8 cellular contexts compared by ENCODE assay signal in the genomic region with DNA sequence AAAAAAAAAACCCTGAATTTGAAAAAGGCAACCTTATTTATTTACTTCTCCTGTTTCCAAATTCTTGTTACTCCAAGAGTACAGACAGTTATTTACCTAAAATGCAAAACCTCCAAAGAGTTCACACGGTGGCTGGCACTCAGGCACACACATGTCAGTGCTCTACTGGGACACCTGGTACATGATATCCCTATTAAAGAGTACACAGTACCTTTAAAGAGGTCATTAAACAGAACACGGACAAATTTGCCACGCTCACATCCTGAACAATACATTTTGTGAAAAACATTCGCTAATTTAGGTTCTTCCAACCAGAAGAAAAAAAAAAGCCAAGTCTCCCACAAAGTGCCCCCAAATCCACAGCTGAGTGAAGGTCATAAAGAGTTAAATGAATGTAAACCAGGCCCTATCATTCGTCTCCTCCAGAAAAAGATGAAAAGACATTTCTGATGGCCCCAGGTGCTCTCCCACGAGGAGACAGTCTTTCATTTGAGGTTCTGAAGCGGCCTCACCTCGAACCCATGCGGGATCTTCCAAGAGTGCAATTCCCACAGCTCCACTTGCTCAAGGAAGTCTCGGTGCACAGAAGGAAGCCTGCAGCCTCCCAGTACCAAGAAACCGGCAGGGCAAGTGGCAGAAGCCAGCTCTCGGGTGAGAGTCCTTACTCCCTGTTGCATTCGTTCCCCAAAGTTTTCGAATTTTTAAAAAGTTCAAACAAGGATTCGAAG. TPM values are rescaled to one million over a fixed set of nuclear protein-coding genes. Genes with fewer than 3 reads are reported as not detected.
A peak's percentile ranks its signal among the peaks of the same experiment; 100 is the strongest.
DNase-seq lines count a peak whose midpoint lies in the region; ATAC-seq and TF ChIP-seq lines count a peak whose summit lies in the region.

No MANE protein-coding gene starts in this region.

- no peaks in the 10 kb centered on the region for H3K9me3 Mint-ChIP-seq in memory B cell

- H3K4me3 Mint-ChIP-seq in memory B cell = peak overlapping the region; percentile 83

- ATAC-seq in memory B cell (ENCODE audit: low read depth) = no peak
- no peak for ATAC-seq in aorta (ENCODE audit: low FRiP score)
- ATAC-seq in GM18867 (IDR thresholded peaks at IDR 0.05; ENCODE audit: unreplicated experiment) = no peak
- no peak for ATAC-seq in GM19324 (IDR thresholded peaks at IDR 0.05; ENCODE audit: low FRiP score, unreplicated experiment)

- intact Hi-C loops in OCI-LY7 (cut with micrococcal nuclease; ENCODE audit: unreplicated experiment) (no loop called here), aorta (cut with DNase I) (no loop called here)

- H3K27me3 Mint-ChIP-seq in memory B cell = no peaks in the 10 kb centered on the region

- H3K4me1 Mint-ChIP-seq in memory B cell = peaks cover 16% of the 10 kb centered on the region

- H3K36me3 ChIP-seq in OCI-LY7 (ENCODE audit: insufficient read depth, low read length) (peaks cover 13% of the 10 kb centered on the region), aorta (ENCODE audit: control insufficient read depth in 1 of 2, insufficient read depth in 2 of 2, low read length in 1 of 2) (no peaks in the 10 kb centered on the region)

- H3K36me3 Mint-ChIP-seq in memory B cell = peaks cover 2% of the 10 kb centered on the region

- no peaks in the 10 kb centered on the region for H3K9me2 ChIP-seq in OCI-LY7 (ENCODE audit: insufficient read depth, low read length)

- DNase-seq in activated CD4-positive, alpha-beta T cell treated with anti-CD3 and anti-CD28 coated beads for 48 hours = peak; percentile 17
- DNase-seq in activated CD4-positive, alpha-beta T cell treated with anti-CD3 and anti-CD28 coated beads, Interleukin-2, amount 50 U/mL, for 1 hour = no peak
- DNase-seq in OCI-LY7 (ENCODE audit: low spot score) (peak; percentile 47), cerebellar cortex (ENCODE audit: low spot score) (peak; percentile 37), memory B cell (ENCODE audit: low spot score in 2 of 2) (no peak), aorta (peak in 1 of 2 donors; percentile 58)

- H3K79me2 ChIP-seq in OCI-LY7 (ENCODE audit: insufficient read depth, low read depth, low read length) = peaks cover 51% of the 10 kb centered on the region

- 8% methylated on average over 15 of the region's 15 CpGs for WGBS in aorta, 2 donors

- peak overlapping the region; percentile 97 for H3K4me2 ChIP-seq in OCI-LY7 (ENCODE audit: low read length)

- H3K27ac ChIP-seq in OCI-LY7 (ENCODE audit: low read depth, low read length, poor library complexity, severe bottlenecking) = peak overlapping the region; percentile 17
- peak overlapping the region; percentile 91 to 98 for H3K27ac ChIP-seq in aorta (ENCODE audit: low read depth in 1 of 2, low read length in 2 of 2)

- BruUV-seq in OCI-LY7 (replicated peaks; lab: Mats Ljungman, UMichigan) = no TSS peak

- POLR2A ChIA-PET in OCI-LY7 (lab: Charles Lee) = interaction anchor here (0.8 to 5.5 kb wide), 7 partner anchors 8 to 112 kb away, joined by 3 to 48 read pairs (median 5); a partner anchor contains a TSS

- peaks cover 0 to 1% of the 10 kb centered on the region in 2 donors for H3K27me3 ChIP-seq in aorta (ENCODE audit: control insufficient read depth in 1 of 2, insufficient read depth in 2 of 2, low read length in 1 of 2)

- H3K4me1 ChIP-seq in OCI-LY7 (ENCODE audit: insufficient read depth, low read length, poor library complexity, severe bottlenecking) (peaks cover 63% of the 10 kb centered on the region), aorta (ENCODE audit: control insufficient read depth in 1 of 2, insufficient read depth in 2 of 2, low read length in 2 of 2) (no peaks in the 10 kb centered on the region)

- no peak for TF ChIP-seq CTCF in OCI-LY7 (conservative IDR thresholded peaks at IDR 0.05; ENCODE audit: low read length)

- no peaks in the 10 kb centered on the region for H3K9me3 ChIP-seq in OCI-LY7 (ENCODE audit: low read length)
- H3K9me3 ChIP-seq in aorta (ENCODE audit: control insufficient read depth, low read length) = no peaks in the 10 kb centered on the region

- no peak overlapping the region for H2AFZ ChIP-seq in OCI-LY7 (ENCODE audit: low read length)

- peaks cover 8% of the 10 kb centered on the region; the same call in 1 of the 2 replicates for H4K20me1 ChIP-seq in OCI-LY7 (ENCODE audit: insufficient read depth, low read length)

- H3K27ac Mint-ChIP-seq in memory B cell = no peak overlapping the region

- CTCF ChIA-PET in OCI-LY7 (lab: Charles Lee; ENCODE audit: unreplicated experiment) = interaction anchor here (0.7 to 1.1 kb wide), 2 partner anchors 54 to 100 kb away, joined by 3 read pairs; no protein-coding TSS in a partner anchor

- H3K4me3 ChIP-seq in OCI-LY7 (ENCODE audit: low read depth, low read length, poor library complexity, severe bottlenecking) (peak overlapping the region; percentile 92), aorta (ENCODE audit: low read length in 2 of 2) (peak overlapping the region; percentile 46 to 92)

RNA-seq across cellular contexts. Expression of a gene that starts 1.0 kb away (rescaled TPM):
- total RNA-seq in OCI-LY7 (2014; rRNA removed; shearing (Covaris generic)) = 14.7 and 22.0 TPM in 2 replicates
- total RNA-seq in OCI-LY7 (2022) = 65.6 and 70.3 TPM in 2 replicates
- 10 to 100 TPM; 17.8 to 31.0 TPM for total RNA-seq in aorta
- 1 to 10 TPM; 1.0 to 5.2 TPM for polyA plus RNA-seq in aorta

Comparison
In these comparisons a context has a peak if more than half of its experiments do, and no peak if none do; other contexts are left out.
1. DNase-seq: peak in activated CD4-positive, alpha-beta T cell treated with anti-CD3 and anti-CD28 coated beads for 48 hours (single experiment), OCI-LY7 (single experiment) and cerebellar cortex (single experiment); none in activated CD4-positive, alpha-beta T cell treated with anti-CD3 and anti-CD28 coated beads, Interleukin-2, amount 50 U/mL, for 1 hour (single experiment) and memory B cell (0 of 2).